8 cellular contexts compared by ENCODE assay signal in genomic region chr16:67834242-67834614, GRCh38. TPM values are rescaled to one million over a fixed set of nuclear protein-coding genes. Genes with fewer than 3 reads are reported as not detected.
A peak's percentile ranks its signal among the peaks of the same experiment; 100 is the strongest.
DNase-seq lines count a peak whose midpoint lies in the region; ATAC-seq lines count a peak whose summit lies in the region.

No MANE protein-coding gene starts in this region.

- peaks cover 7% of the 10 kb centered on the region for H3K36me3 Mint-ChIP-seq in T-helper 1 cell treated with Interleukin-12 subunit alpha and Interleukin-12 subunit beta and Interleukin-4 antibody, amounts not matched to agents 30 μg/mL and 1 μg/mL, for 36 hours (ENCODE audit: low read depth)
- H3K36me3 Mint-ChIP-seq in activated naive CD8-positive, alpha-beta T cell treated with anti-CD3 and anti-CD28 coated beads for 36 hours, result no peaks in the 10 kb centered on the region

- no peaks in the 10 kb centered on the region for H3K9me3 Mint-ChIP-seq in T-helper 1 cell treated with Interleukin-12 subunit alpha and Interleukin-12 subunit beta and Interleukin-4 antibody, amounts not matched to agents 30 μg/mL and 1 μg/mL, for 36 hours
- no peaks in the 10 kb centered on the region for H3K9me3 Mint-ChIP-seq in activated naive CD8-positive, alpha-beta T cell treated with anti-CD3 and anti-CD28 coated beads for 36 hours

- peak overlapping the region; percentile 71 to 84 (median 80) for H3K4me3 ChIP-seq in subcutaneous abdominal adipose tissue (ENCODE audit: low read depth in 1 of 5, low read length in 5 of 5)

- ATAC-seq in GM19035 (IDR thresholded peaks at IDR 0.05; ENCODE audit: unreplicated experiment), result no peak

- peak overlapping the region in 2 of 5 donors; percentile 88 to 93 for H3K9ac ChIP-seq in subcutaneous abdominal adipose tissue (ENCODE audit: low read length in 5 of 5)

- DNase-seq in T-helper 1 cell (no peak), NCI-H2029 (lab: John Stamatoyannopoulos, UW) (no peak), NCI-H1930 (lab: John Stamatoyannopoulos, UW) (no peak)
- no peak for DNase-seq in activated naive CD8-positive, alpha-beta T cell treated with anti-CD3 and anti-CD28 coated beads for 36 hours

- H3K4me1 Mint-ChIP-seq in T-helper 1 cell treated with Interleukin-12 subunit alpha and Interleukin-12 subunit beta and Interleukin-4 antibody, amounts not matched to agents 30 μg/mL and 1 μg/mL, for 36 hours (ENCODE audit: low read depth), result peaks cover 14% of the 10 kb centered on the region
- H3K4me1 Mint-ChIP-seq in activated naive CD8-positive, alpha-beta T cell treated with anti-CD3 and anti-CD28 coated beads for 36 hours, result peaks cover 10% of the 10 kb centered on the region

- peaks cover 0 to 31% (median 30%) of the 10 kb centered on the region in 5 donors for H3K36me3 ChIP-seq in subcutaneous abdominal adipose tissue (ENCODE audit: control insufficient read depth in 5 of 5, insufficient read depth in 5 of 5, low read length in 5 of 5)

- no peaks in the 10 kb centered on the region for H3K27me3 ChIP-seq in layer of hippocampus (ENCODE audit: control insufficient read depth, insufficient read depth, low read length)
- no peaks in the 10 kb centered on the region for H3K27me3 ChIP-seq in subcutaneous abdominal adipose tissue (ENCODE audit: control insufficient read depth in 5 of 5, insufficient read depth in 4 of 5, low read length in 5 of 5)

- H3K27me3 Mint-ChIP-seq in T-helper 1 cell treated with Interleukin-12 subunit alpha and Interleukin-12 subunit beta and Interleukin-4 antibody, amounts not matched to agents 30 μg/mL and 1 μg/mL, for 36 hours (ENCODE audit: low read depth), result no peaks in the 10 kb centered on the region
- no peaks in the 10 kb centered on the region for H3K27me3 Mint-ChIP-seq in activated naive CD8-positive, alpha-beta T cell treated with anti-CD3 and anti-CD28 coated beads for 36 hours

- peaks cover 4 to 22% (median 18%) of the 10 kb centered on the region in 5 donors for H3K4me1 ChIP-seq in subcutaneous abdominal adipose tissue (ENCODE audit: control insufficient read depth in 5 of 5, insufficient read depth in 5 of 5, low read length in 5 of 5)

- H3K27ac Mint-ChIP-seq in T-helper 1 cell treated with Interleukin-12 subunit alpha and Interleukin-12 subunit beta and Interleukin-4 antibody, amounts not matched to agents 30 μg/mL and 1 μg/mL, for 36 hours, result no peak overlapping the region
- peak overlapping the region; percentile 80 for H3K27ac Mint-ChIP-seq in activated naive CD8-positive, alpha-beta T cell treated with anti-CD3 and anti-CD28 coated beads for 36 hours

- H3K27ac ChIP-seq in layer of hippocampus (ENCODE audit: low read depth, low read length) (peak overlapping the region; percentile 6), subcutaneous abdominal adipose tissue (ENCODE audit: low read depth, low read length) (no peak overlapping the region)

- peak overlapping the region; percentile 91 for H3K4me3 Mint-ChIP-seq in T-helper 1 cell treated with Interleukin-12 subunit alpha and Interleukin-12 subunit beta and Interleukin-4 antibody, amounts not matched to agents 30 μg/mL and 1 μg/mL, for 36 hours
- H3K4me3 Mint-ChIP-seq in activated naive CD8-positive, alpha-beta T cell treated with anti-CD3 and anti-CD28 coated beads for 36 hours, result peak overlapping the region; percentile 90

- no peaks in the 10 kb centered on the region for H3K9me3 ChIP-seq in subcutaneous abdominal adipose tissue (ENCODE audit: control insufficient read depth in 5 of 5, low read length in 5 of 5)

RNA-seq across cellular contexts. Expression of gene THAP11, which starts 7.9 kb away (rescaled TPM):
- 10 to 100 TPM; 45.9 to 47.5 TPM for total RNA-seq in activated naive CD8-positive, alpha-beta T cell treated with anti-CD3 and anti-CD28 coated beads for 36 hours

RNA-seq across cellular contexts. Expression of gene NUTF2, which starts 12.5 kb away (rescaled TPM):
- total RNA-seq in activated naive CD8-positive, alpha-beta T cell treated with anti-CD3 and anti-CD28 coated beads for 36 hours, result 100 to 1,000 TPM; 174 to 181 TPM

RNA-seq across cellular contexts. Expression of gene CENPT, which starts 13.3 kb away (rescaled TPM):
- 10 to 100 TPM; 42.2 to 42.4 TPM for total RNA-seq in activated naive CD8-positive, alpha-beta T cell treated with anti-CD3 and anti-CD28 coated beads for 36 hours

RNA-seq across cellular contexts. Expression of gene TSNAXIP1, which starts 27.5 kb away (rescaled TPM):
- total RNA-seq in activated naive CD8-positive, alpha-beta T cell treated with anti-CD3 and anti-CD28 coated beads for 36 hours, result under 1 TPM; 0.70 to 0.72 TPM

RNA-seq across cellular contexts. Expression of gene RANBP10, which starts 27.9 kb away (rescaled TPM):
- total RNA-seq in activated naive CD8-positive, alpha-beta T cell treated with anti-CD3 and anti-CD28 coated beads for 36 hours, result 10 to 100 TPM; 16.1 to 16.2 TPM
